Comparison of ENCODE assay signal across 1 cellular context in genomic region chr5:86546582-86546981, GRCh38.
TF ChIP-seq lines count a peak whose summit lies in the region.

No MANE protein-coding gene starts in this region.

TF ChIP-seq in K562, 482 proteins besides CTCF, POLR2A, EP300 and RAD21:
- TF ChIP-seq ZBTB8A (IDR thresholded peaks at IDR 0.05; ENCODE audit: partially characterized antibody) (no peak), YY1 (IDR thresholded peaks at IDR 0.05; ENCODE audit: borderline replicate concordance in 1 of 3, control insufficient read depth in 1 of 3, extremely low read depth in 1 of 3, insufficient read depth in 3 of 3, insufficient read length in 1 of 3, insufficient replicate concordance in 2 of 3, low read depth in 1 of 3, low read length in 2 of 3) (peak in 1 of 3 experiments; percentile 65), ZNF239 (CRISPR knock-in tag; IDR thresholded peaks at IDR 0.05) (peak; percentile 43; the same call in 1 of the 2 replicates), CEBPZ (IDR thresholded peaks at IDR 0.05; ENCODE audit: borderline replicate concordance, low read depth, low read length) (no peak), ZNF140 (CRISPR knock-in tag; IDR thresholded peaks at IDR 0.05) (no peak), ERF (CRISPR knock-in tag; IDR thresholded peaks at IDR 0.05) (no peak)
- TF ChIP-seq, protein P1, sequence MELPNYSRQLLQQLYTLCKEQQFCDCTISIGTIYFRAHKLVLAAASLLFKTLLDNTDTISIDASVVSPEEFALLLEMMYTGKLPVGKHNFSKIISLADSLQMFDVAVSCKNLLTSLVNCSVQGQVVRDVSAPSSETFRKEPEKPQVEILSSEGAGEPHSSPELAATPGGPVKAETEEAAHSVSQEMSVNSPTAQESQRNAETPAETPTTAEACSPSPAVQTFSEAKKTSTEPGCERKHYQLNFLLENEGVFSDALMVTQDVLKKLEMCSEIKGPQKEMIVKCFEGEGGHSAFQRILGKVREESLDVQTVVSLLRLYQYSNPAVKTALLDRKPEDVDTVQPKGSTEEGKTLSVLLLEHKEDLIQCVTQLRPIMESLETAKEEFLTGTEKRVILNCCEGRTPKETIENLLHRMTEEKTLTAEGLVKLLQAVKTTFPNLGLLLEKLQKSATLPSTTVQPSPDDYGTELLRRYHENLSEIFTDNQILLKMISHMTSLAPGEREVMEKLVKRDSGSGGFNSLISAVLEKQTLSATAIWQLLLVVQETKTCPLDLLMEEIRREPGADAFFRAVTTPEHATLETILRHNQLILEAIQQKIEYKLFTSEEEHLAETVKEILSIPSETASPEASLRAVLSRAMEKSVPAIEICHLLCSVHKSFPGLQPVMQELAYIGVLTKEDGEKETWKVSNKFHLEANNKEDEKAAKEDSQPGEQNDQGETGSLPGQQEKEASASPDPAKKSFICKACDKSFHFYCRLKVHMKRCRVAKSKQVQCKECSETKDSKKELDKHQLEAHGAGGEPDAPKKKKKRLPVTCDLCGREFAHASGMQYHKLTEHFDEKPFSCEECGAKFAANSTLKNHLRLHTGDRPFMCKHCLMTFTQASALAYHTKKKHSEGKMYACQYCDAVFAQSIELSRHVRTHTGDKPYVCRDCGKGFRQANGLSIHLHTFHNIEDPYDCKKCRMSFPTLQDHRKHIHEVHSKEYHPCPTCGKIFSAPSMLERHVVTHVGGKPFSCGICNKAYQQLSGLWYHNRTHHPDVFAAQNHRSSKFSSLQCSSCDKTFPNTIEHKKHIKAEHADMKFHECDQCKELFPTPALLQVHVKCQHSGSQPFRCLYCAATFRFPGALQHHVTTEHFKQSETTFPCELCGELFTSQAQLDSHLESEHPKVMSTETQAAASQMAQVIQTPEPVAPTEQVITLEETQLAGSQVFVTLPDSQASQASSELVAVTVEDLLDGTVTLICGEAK (IDR thresholded peaks at IDR 0.05): no peak
- TF ChIP-seq, protein P1 (CRISPR knock-in tag; IDR thresholded peaks at IDR 0.05): no peak
- TF ChIP-seq, protein P2, sequence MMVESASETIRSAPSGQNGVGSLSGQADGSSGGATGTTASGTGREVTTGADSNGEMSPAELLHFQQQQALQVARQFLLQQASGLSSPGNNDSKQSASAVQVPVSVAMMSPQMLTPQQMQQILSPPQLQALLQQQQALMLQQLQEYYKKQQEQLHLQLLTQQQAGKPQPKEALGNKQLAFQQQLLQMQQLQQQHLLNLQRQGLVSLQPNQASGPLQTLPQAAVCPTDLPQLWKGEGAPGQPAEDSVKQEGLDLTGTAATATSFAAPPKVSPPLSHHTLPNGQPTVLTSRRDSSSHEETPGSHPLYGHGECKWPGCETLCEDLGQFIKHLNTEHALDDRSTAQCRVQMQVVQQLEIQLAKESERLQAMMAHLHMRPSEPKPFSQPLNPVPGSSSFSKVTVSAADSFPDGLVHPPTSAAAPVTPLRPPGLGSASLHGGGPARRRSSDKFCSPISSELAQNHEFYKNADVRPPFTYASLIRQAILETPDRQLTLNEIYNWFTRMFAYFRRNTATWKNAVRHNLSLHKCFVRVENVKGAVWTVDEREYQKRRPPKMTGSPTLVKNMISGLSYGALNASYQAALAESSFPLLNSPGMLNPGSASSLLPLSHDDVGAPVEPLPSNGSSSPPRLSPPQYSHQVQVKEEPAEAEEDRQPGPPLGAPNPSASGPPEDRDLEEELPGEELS (CRISPR knock-in tag; IDR thresholded peaks at IDR 0.05; ENCODE audit: borderline replicate concordance): no peak
